24 cellular contexts compared by ENCODE assay signal in the genomic region with DNA sequence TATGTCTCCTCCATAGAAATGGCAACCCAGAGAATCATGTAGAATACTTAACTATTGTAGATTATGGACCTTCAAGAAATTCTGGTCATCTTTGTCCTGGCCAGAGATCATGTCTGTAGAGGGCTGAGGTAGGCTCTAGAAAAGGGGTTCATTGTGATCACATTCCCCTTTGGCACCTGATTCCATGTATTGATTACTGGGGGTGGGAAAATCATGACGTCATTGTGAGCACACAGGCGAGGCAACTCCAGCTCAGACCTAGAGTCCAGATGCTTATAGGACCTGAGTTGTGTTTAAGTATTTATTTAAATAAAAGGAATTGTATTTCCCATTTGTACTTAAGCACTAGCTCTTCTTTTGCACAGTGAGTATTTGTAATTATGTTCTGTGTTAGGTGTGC.
DNase-seq lines count a peak whose midpoint lies in the region; ATAC-seq and TF ChIP-seq lines count a peak whose summit lies in the region.
"Had no signal": no experiment of that assay in that cellular context is flagged by ENCODE, and none has a peak within 500 bp of the region (broad histone marks: within the 10 kb centered on the region; RNA-seq: fewer than 3 reads in every experiment).

No MANE protein-coding gene starts in this region.

- H3K4me2 ChIP-seq in IMR-90 (ENCODE audit: low read depth, low read length) = no peak overlapping the region
- H3K4me2 ChIP-seq: BLaER1 had no signal

- H3K27me3 Mint-ChIP-seq in type B pancreatic cell = no peaks in the 10 kb centered on the region
- no peaks in the 10 kb centered on the region for H3K27me3 Mint-ChIP-seq in activated naive CD4-positive, alpha-beta T cell treated with anti-CD3 and anti-CD28 coated beads for 36 hours (ENCODE audit: low read depth)
- H3K27me3 Mint-ChIP-seq: CD4-positive, alpha-beta memory T cell; CD4-positive, CD25-positive, alpha-beta regulatory T cell; CD8-positive, alpha-beta memory T cell had no signal

- H3K4me1 ChIP-seq in IMR-90 (ENCODE audit: control insufficient read depth, insufficient read depth, low read length) (no peaks in the 10 kb centered on the region), right atrium auricular region (no peaks in the 10 kb centered on the region)
- H3K4me1 ChIP-seq: BE2C, BLaER1 had no signal

- intact Hi-C loops in IMR-90 (cut with micrococcal nuclease) = no loop called here
- intact Hi-C loops in activated naive CD4-positive, alpha-beta T cell treated with anti-CD3 and anti-CD28 coated beads for 36 hours (cut with micrococcal nuclease) = no loop called here

- ATAC-seq in IMR-90 (ENCODE audit: low read depth) (no peak), left lobe of liver (peak; percentile 12)
- ATAC-seq: GM12878 had no signal

- H3K36me3 Mint-ChIP-seq in type B pancreatic cell = no peaks in the 10 kb centered on the region
- no peaks in the 10 kb centered on the region for H3K36me3 Mint-ChIP-seq in activated naive CD4-positive, alpha-beta T cell treated with anti-CD3 and anti-CD28 coated beads for 36 hours (ENCODE audit: low read depth)

- WGBS in IMR-90 (ENCODE audit: extremely low coverage in 2 of 2, insufficient read length in 1 of 2), 2 experiments = no CpG with 5 or more reads among the region's 2 CpGs

- H3K9me3 ChIP-seq in IMR-90 (ENCODE audit: control insufficient read depth, insufficient read depth, low read length) (no peaks in the 10 kb centered on the region), right atrium auricular region (no peaks in the 10 kb centered on the region)
- H3K9me3 ChIP-seq: BE2C had no signal

- no peak overlapping the region for H3K4me3 Mint-ChIP-seq in type B pancreatic cell
- no peak overlapping the region for H3K4me3 Mint-ChIP-seq in activated naive CD4-positive, alpha-beta T cell treated with anti-CD3 and anti-CD28 coated beads for 36 hours
- H3K4me3 Mint-ChIP-seq: CD14-positive monocyte; CD4-positive, alpha-beta memory T cell; CD4-positive, CD25-positive, alpha-beta regulatory T cell; CD8-positive, alpha-beta memory T cell had no signal

- dilution Hi-C loops in IMR-90 (cut with HindIII; ENCODE audit: low sequenced_read_pairs, unreplicated experiment) = no loop called here

- POLR2A ChIA-PET in IMR-90 (lab: Charles Lee; ENCODE audit: unreplicated experiment) = no interaction called here

- DNase-seq in IMR-90 = no peak
- DNase-seq in left lobe of liver (ENCODE audit: low spot score) = no peak
- DNase-seq in type B pancreatic cell (ENCODE audit: extremely low spot score, unreplicated experiment) = no peak
- DNase-seq in effector CD8-positive, alpha-beta T cell (lab: John Stamatoyannopoulos, UW) = no peak
- DNase-seq in right atrium auricular region (ENCODE audit: low spot score) = no peak
- DNase-seq in activated naive CD4-positive, alpha-beta T cell treated with anti-CD3 and anti-CD28 coated beads for 36 hours = no peak
- DNase-seq: 8988T; ACHN; BE2C; C1 segment of cervical spinal cord; CD4-positive, alpha-beta memory T cell; CD4-positive, CD25-positive, alpha-beta regulatory T cell; CD8-positive, alpha-beta memory T cell; COR-L47; DMS 273 treated with DMSO at 0.1 percent for 48 hours; DMS153; DMS53; DMS79; DND-41; EL; GDM1 had no signal

- no peak overlapping the region for H2BK15ac ChIP-seq in IMR-90 (ENCODE audit: low read depth, low read length)

- H3K14ac ChIP-seq in IMR-90 (replicated peaks; ENCODE audit: low read depth, low read length) = no peak overlapping the region

- no peak overlapping the region for H4K8ac ChIP-seq in IMR-90 (ENCODE audit: low read depth in 2 of 2, low read length in 2 of 2)

- H3K9me3 Mint-ChIP-seq in type B pancreatic cell = no peaks in the 10 kb centered on the region
- peaks cover 2% of the 10 kb centered on the region for H3K9me3 Mint-ChIP-seq in activated naive CD4-positive, alpha-beta T cell treated with anti-CD3 and anti-CD28 coated beads for 36 hours
- H3K9me3 Mint-ChIP-seq: CD8-positive, alpha-beta memory T cell had no signal

- no peak overlapping the region for H2BK20ac ChIP-seq in IMR-90 (ENCODE audit: low read depth, low read length)

- H3K27me3 ChIP-seq in IMR-90 (ENCODE audit: control insufficient read depth, insufficient read depth, low read length) (no peaks in the 10 kb centered on the region), right atrium auricular region (no peaks in the 10 kb centered on the region)
- H3K27me3 ChIP-seq: BE2C, BLaER1 had no signal

- H3K79me1 ChIP-seq in IMR-90 (ENCODE audit: low read depth in 1 of 2, low read length in 2 of 2) = peaks cover 18 to 38% of the 10 kb centered on the region in 2 experiments

- no peak overlapping the region for H3K56ac ChIP-seq in IMR-90 (ENCODE audit: extremely low read depth, insufficient read depth, low read length)

- H2AK5ac ChIP-seq in IMR-90 (ENCODE audit: low read depth, low read length) = no peak overlapping the region

- no TSS peak for BruUV-seq in IMR-90 (replicated peaks; lab: Mats Ljungman, UMichigan)

- no peaks in the 10 kb centered on the region for H3K4me1 Mint-ChIP-seq in type B pancreatic cell (ENCODE audit: unreplicated experiment)
- peaks cover 8% of the 10 kb centered on the region for H3K4me1 Mint-ChIP-seq in activated naive CD4-positive, alpha-beta T cell treated with anti-CD3 and anti-CD28 coated beads for 36 hours (ENCODE audit: low read depth)
- H3K4me1 Mint-ChIP-seq: CD14-positive monocyte had no signal

- no peak overlapping the region for H3K23ac ChIP-seq in IMR-90 (ENCODE audit: low read depth, low read length)

- no peak for TF ChIP-seq RAD21 in IMR-90 (IDR thresholded peaks at IDR 0.05; ENCODE audit: low read length)

- H4K5ac ChIP-seq in IMR-90 (ENCODE audit: low read depth, low read length) = no peak overlapping the region

- H3K36me3 ChIP-seq in IMR-90 (ENCODE audit: control insufficient read depth, insufficient read depth, low read length) = no peaks in the 10 kb centered on the region
- H3K36me3 ChIP-seq in right atrium auricular region = no peaks in the 10 kb centered on the region
- H3K36me3 ChIP-seq: BE2C had no signal

- H4K20me1 ChIP-seq in IMR-90 (ENCODE audit: insufficient read depth, low read length) = peaks cover 21% of the 10 kb centered on the region
- H4K20me1 ChIP-seq: BLaER1 had no signal

- H2BK120ac ChIP-seq in IMR-90 (ENCODE audit: low read depth, low read length) = no peak overlapping the region

- no peak overlapping the region for H2AFZ ChIP-seq in IMR-90 (replicated peaks; ENCODE audit: low read length, poor library complexity)

- peak overlapping the region; percentile 45 for H2AK9ac ChIP-seq in IMR-90 (replicated peaks; ENCODE audit: low read depth, low read length, poor library complexity)

- TF ChIP-seq CTCF in IMR-90 (conservative IDR thresholded peaks at IDR 0.05; ENCODE audit: low read depth, low read length) (no peak), type B pancreatic cell (conservative IDR thresholded peaks at IDR 0.05) (no peak), right atrium auricular region (IDR thresholded peaks at IDR 0.05) (no peak)

- in situ Hi-C loops in IMR-90 (cut with MboI; ENCODE audit: low sequenced_read_pairs) = no loop called here

- H3K4me3 ChIP-seq in IMR-90 (ENCODE audit: insufficient read depth, low read depth, low read length) = no peak overlapping the region
- no peak overlapping the region for H3K4me3 ChIP-seq in right atrium auricular region
- H3K4me3 ChIP-seq: BLaER1, GM12878 had no signal

- no peak overlapping the region for H4K91ac ChIP-seq in IMR-90 (ENCODE audit: insufficient read depth, low read depth, low read length)

- H3K4ac ChIP-seq in IMR-90 (ENCODE audit: low read depth, low read length) = no peak overlapping the region

- no peak for TF ChIP-seq POLR2A in IMR-90 (IDR thresholded peaks at IDR 0.05; ENCODE audit: low read depth, low read length)

- H3K9me1 ChIP-seq in IMR-90 (ENCODE audit: insufficient read depth, low read length) = peaks cover 22% of the 10 kb centered on the region

- H3K27ac ChIP-seq in IMR-90 (ENCODE audit: insufficient read depth, low read length) (no peak overlapping the region), right atrium auricular region (no peak overlapping the region)
- H3K27ac ChIP-seq: BLaER1 had no signal

- no peak overlapping the region for H2BK5ac ChIP-seq in IMR-90 (ENCODE audit: low read depth, low read length, poor library complexity, severe bottlenecking)

- H3K27ac Mint-ChIP-seq in type B pancreatic cell = peak overlapping the region; percentile 32
- no peak overlapping the region for H3K27ac Mint-ChIP-seq in activated naive CD4-positive, alpha-beta T cell treated with anti-CD3 and anti-CD28 coated beads for 36 hours
- H3K27ac Mint-ChIP-seq: CD4-positive, alpha-beta memory T cell; CD4-positive, CD25-positive, alpha-beta regulatory T cell had no signal

- no peak overlapping the region for H3K18ac ChIP-seq in IMR-90 (ENCODE audit: low read depth, low read length)

- CTCF ChIA-PET in IMR-90 (lab: Yijun Ruan, JAX) = interaction anchor here (0.6 kb wide), 1 partner anchor 197 kb away, joined by 7 read pairs; no protein-coding TSS in a partner anchor
- CTCF ChIA-PET in activated naive CD4-positive, alpha-beta T cell treated with anti-CD3 and anti-CD28 coated beads for 36 hours (lab: Charles Lee) = interaction anchor here (1.1 kb wide), 1 partner anchor 10 kb away, joined by 3 read pairs; no protein-coding TSS in a partner anchor

- H3K9ac ChIP-seq in IMR-90 (ENCODE audit: low read depth, low read length) = no peak overlapping the region
- H3K9ac ChIP-seq: BLaER1 had no signal

TF ChIP-seq in IMR-90, 13 proteins besides CTCF, POLR2A, EP300 and RAD21:
- TF ChIP-seq RCOR1 (IDR thresholded peaks at IDR 0.05; ENCODE audit: insufficient replicate concordance, low read length) (no peak), FOS (IDR thresholded peaks at IDR 0.05; ENCODE audit: low read depth, low read length) (no peak), CEBPB (IDR thresholded peaks at IDR 0.05; ENCODE audit: low read depth, low read length) (no peak), RFX5 (IDR thresholded peaks at IDR 0.05; ENCODE audit: low read depth, low read length) (no peak), SMC3 (IDR thresholded peaks at IDR 0.05; ENCODE audit: low read depth, low read length) (no peak), ELK1 (IDR thresholded peaks at IDR 0.05; ENCODE audit: borderline replicate concordance, low read depth, low read length) (no peak), NFE2L2 (IDR thresholded peaks at IDR 0.05; ENCODE audit: low read depth, low read length) (no peak), BHLHE40 (IDR thresholded peaks at IDR 0.05; ENCODE audit: low read depth, low read length) (no peak), MAZ (IDR thresholded peaks at IDR 0.05; ENCODE audit: borderline replicate concordance, low read depth, low read length) (no peak)
